ENCODE assay signal across 11 cellular contexts in genomic region chr14:52789118-52789517, GRCh38. TPM values are rescaled to one million over a fixed set of nuclear protein-coding genes. Genes with fewer than 3 reads are reported as not detected.
DNase-seq lines count a peak whose midpoint lies in the region; ATAC-seq and TF ChIP-seq lines count a peak whose summit lies in the region.
"Had no signal": no experiment of that assay in that cellular context is flagged by ENCODE, and none has a peak within 500 bp of the region (broad histone marks: within the 10 kb centered on the region; RNA-seq: fewer than 3 reads in every experiment).

No MANE protein-coding gene starts in this region.

- H3K9me3 Mint-ChIP-seq in CD4-positive, alpha-beta T cell = no peaks in the 10 kb centered on the region
- no peaks in the 10 kb centered on the region for H3K9me3 Mint-ChIP-seq in activated naive CD8-positive, alpha-beta T cell treated with anti-CD3 and anti-CD28 coated beads, Interleukin-2, amount 50 U/mL, for 24 hours
- H3K9me3 Mint-ChIP-seq: memory B cell had no signal

- peaks cover 4% of the 10 kb centered on the region for H3K36me3 Mint-ChIP-seq in CD4-positive, alpha-beta T cell (ENCODE audit: low read depth)
- peaks cover 4% of the 10 kb centered on the region for H3K36me3 Mint-ChIP-seq in activated naive CD8-positive, alpha-beta T cell treated with anti-CD3 and anti-CD28 coated beads, Interleukin-2, amount 50 U/mL, for 24 hours (ENCODE audit: low read depth)
- H3K36me3 Mint-ChIP-seq: memory B cell had no signal

- H3K27me3 ChIP-seq in CD4-positive, alpha-beta T cell (ENCODE audit: control insufficient read depth, insufficient read depth, low read length) = no peaks in the 10 kb centered on the region
- no peaks in the 10 kb centered on the region for H3K27me3 ChIP-seq in HUES48 (ENCODE audit: control insufficient read depth, insufficient read depth, low read length)
- H3K27me3 ChIP-seq: uterus had no signal

- no peaks in the 10 kb centered on the region for H3K27me3 Mint-ChIP-seq in CD4-positive, alpha-beta T cell
- no peaks in the 10 kb centered on the region for H3K27me3 Mint-ChIP-seq in activated naive CD8-positive, alpha-beta T cell treated with anti-CD3 and anti-CD28 coated beads, Interleukin-2, amount 50 U/mL, for 24 hours
- H3K27me3 Mint-ChIP-seq: memory B cell had no signal

- no peak for ATAC-seq in CD4-positive, alpha-beta T cell (ENCODE audit: poor library complexity)
- no peak for ATAC-seq in activated naive CD8-positive, alpha-beta T cell treated with anti-CD3 and anti-CD28 coated beads, Interleukin-2, amount 50 U/mL, for 24 hours
- ATAC-seq in GM21576 (IDR thresholded peaks at IDR 0.05; ENCODE audit: unreplicated experiment) = no peak
- ATAC-seq in GM19035 (IDR thresholded peaks at IDR 0.05; ENCODE audit: unreplicated experiment) = no peak

- peak overlapping the region; percentile 74 for H3K4me3 Mint-ChIP-seq in CD4-positive, alpha-beta T cell
- peak overlapping the region; percentile 42 for H3K4me3 Mint-ChIP-seq in activated naive CD8-positive, alpha-beta T cell treated with anti-CD3 and anti-CD28 coated beads, Interleukin-2, amount 50 U/mL, for 24 hours

- no peak overlapping the region for H3K27ac ChIP-seq in CD4-positive, alpha-beta T cell (ENCODE audit: low read depth, low read length)
- H3K27ac ChIP-seq in HUES48 (ENCODE audit: low read depth, low read length) (no peak overlapping the region), mesodermal cell (ENCODE audit: low read depth, low read length, severe bottlenecking) (no peak overlapping the region)
- H3K27ac ChIP-seq: uterus had no signal

- peaks cover 19% of the 10 kb centered on the region for H3K4me1 ChIP-seq in HUES48 (ENCODE audit: control insufficient read depth, insufficient read depth, low read length)
- H3K4me1 ChIP-seq in mesodermal cell (ENCODE audit: control insufficient read depth, insufficient read depth, low read length, poor library complexity, severe bottlenecking) = peaks cover 8% of the 10 kb centered on the region
- H3K4me1 ChIP-seq: uterus had no signal

- intact Hi-C loops in CD4-positive, alpha-beta T cell (cut with DNase I, micrococcal nuclease) = no loop called here

- no peak for TF ChIP-seq CTCF in CD4-positive, alpha-beta T cell (IDR thresholded peaks at IDR 0.05)

- H3K9me3 ChIP-seq in CD4-positive, alpha-beta T cell (ENCODE audit: control insufficient read depth, low read length) = no peaks in the 10 kb centered on the region
- no peaks in the 10 kb centered on the region for H3K9me3 ChIP-seq in HUES48 (ENCODE audit: control insufficient read depth, insufficient read depth, low read length)
- H3K9me3 ChIP-seq in mesodermal cell (ENCODE audit: control insufficient read depth, low read length) = no peaks in the 10 kb centered on the region
- H3K9me3 ChIP-seq: uterus had no signal

- POLR2A ChIA-PET in CD4-positive, alpha-beta T cell (lab: Charles Lee) = interaction anchor here (1.0 to 1.5 kb wide), 2 partner anchors 46 to 47 kb away, joined by 3 read pairs; no protein-coding TSS in a partner anchor

- peaks cover 51% of the 10 kb centered on the region for H3K4me1 Mint-ChIP-seq in CD4-positive, alpha-beta T cell (ENCODE audit: low read depth)
- H3K4me1 Mint-ChIP-seq in activated naive CD8-positive, alpha-beta T cell treated with anti-CD3 and anti-CD28 coated beads, Interleukin-2, amount 50 U/mL, for 24 hours = peaks cover 32% of the 10 kb centered on the region

- H3K27ac Mint-ChIP-seq in CD4-positive, alpha-beta T cell = peak overlapping the region; percentile 53
- no peak overlapping the region for H3K27ac Mint-ChIP-seq in activated naive CD8-positive, alpha-beta T cell treated with anti-CD3 and anti-CD28 coated beads, Interleukin-2, amount 50 U/mL, for 24 hours
- H3K27ac Mint-ChIP-seq: memory B cell had no signal

- H3K9ac ChIP-seq in HUES48 (ENCODE audit: low read depth, low read length) = no peak overlapping the region

- H3K4me3 ChIP-seq in HUES48 (ENCODE audit: low read depth, low read length) (peak overlapping the region; percentile 97), mesodermal cell (ENCODE audit: extremely low read depth, insufficient read depth, low read length, poor library complexity, severe bottlenecking) (peak overlapping the region; percentile 74)
- H3K4me3 ChIP-seq: uterus had no signal

- 65 to 94% methylated on average over 1 to 2 of the region's 2 CpGs for WGBS in mesodermal cell (ENCODE audit: insufficient coverage in 2 of 2), 2 experiments

- CTCF ChIA-PET in CD4-positive, alpha-beta T cell (lab: Charles Lee) = no interaction called here

- DNase-seq in CD4-positive, alpha-beta T cell = no peak
- DNase-seq in activated naive CD8-positive, alpha-beta T cell treated with anti-CD3 and anti-CD28 coated beads, Interleukin-2, amount 50 U/mL, for 24 hours = no peak
- no peak for DNase-seq in SK-N-DZ (ENCODE audit: low spot score)
- DNase-seq in COLO829 (ENCODE audit: low spot score) = no peak
- DNase-seq: effector memory CD4-positive, alpha-beta T cell; uterus had no signal

- peaks cover 5% of the 10 kb centered on the region; the same call in 1 of the 2 replicates for H3K36me3 ChIP-seq in HUES48 (ENCODE audit: control insufficient read depth, insufficient read depth, low read length)
- peaks cover 17% of the 10 kb centered on the region for H3K36me3 ChIP-seq in mesodermal cell (ENCODE audit: control insufficient read depth, insufficient read depth, low read length)
- H3K36me3 ChIP-seq: uterus had no signal

RNA-seq across cellular contexts. Expression of gene GNPNAT1, which starts 2.3 kb away (rescaled TPM):
- total RNA-seq in CD4-positive, alpha-beta T cell = 1 to 10 TPM; 3.8 to 4.6 TPM
- 24.8 TPM for polyA plus RNA-seq in mesodermal cell (2013, experiment 1 of 2)
- polyA plus RNA-seq in mesodermal cell (2013, experiment 2 of 2) = 24.5 TPM
- polyA plus RNA-seq in SK-N-DZ (2014; cell fraction: cytosol; rRNA removed) = 17.9 and 18.1 TPM in 2 replicates
- polyA plus RNA-seq in SK-N-DZ (2014; cell fraction: nucleus; rRNA removed) = 7.0 and 9.0 TPM in 2 replicates

RNA-seq across cellular contexts. Expression of gene STYX, which starts 59.2 kb away (rescaled TPM):
- 10 to 100 TPM; 15.3 to 16.2 TPM for total RNA-seq in CD4-positive, alpha-beta T cell
- polyA plus RNA-seq in mesodermal cell (2013, experiment 1 of 2) = 14.2 TPM
- 14.3 TPM for polyA plus RNA-seq in mesodermal cell (2013, experiment 2 of 2)
- 4.8 and 5.5 TPM in 2 replicates for polyA plus RNA-seq in SK-N-DZ (2014; cell fraction: cytosol; rRNA removed)
- polyA plus RNA-seq in SK-N-DZ (2014; cell fraction: nucleus; rRNA removed) = 3.7 and 4.2 TPM in 2 replicates
